Comparison of ENCODE assay signal across 1 cellular context in the genomic region with DNA sequence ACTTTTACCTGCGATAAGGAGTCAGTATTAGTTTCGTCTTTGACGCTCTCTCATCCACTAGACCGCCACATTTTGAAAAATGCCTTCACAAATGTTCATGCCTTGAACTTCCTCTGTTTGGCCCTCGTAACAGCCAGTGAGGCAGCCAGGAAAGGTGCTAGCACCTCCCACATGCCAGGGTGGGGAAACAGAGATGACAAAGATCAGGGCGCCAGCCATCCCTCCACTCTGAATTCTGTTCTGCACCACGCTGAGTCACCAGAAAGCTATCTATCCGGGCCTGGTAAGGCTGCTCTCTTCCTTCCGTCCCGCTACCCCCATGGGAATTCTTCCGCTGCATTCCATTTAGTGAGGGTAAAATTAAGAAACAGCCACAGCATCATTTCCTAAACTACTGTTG.
TF ChIP-seq lines count a peak whose summit lies in the region.

No MANE protein-coding gene starts in this region.

TF ChIP-seq in K562, 482 proteins besides CTCF, POLR2A, EP300 and RAD21 (continued from another document and continues in another):
- TF ChIP-seq, protein P1, sequence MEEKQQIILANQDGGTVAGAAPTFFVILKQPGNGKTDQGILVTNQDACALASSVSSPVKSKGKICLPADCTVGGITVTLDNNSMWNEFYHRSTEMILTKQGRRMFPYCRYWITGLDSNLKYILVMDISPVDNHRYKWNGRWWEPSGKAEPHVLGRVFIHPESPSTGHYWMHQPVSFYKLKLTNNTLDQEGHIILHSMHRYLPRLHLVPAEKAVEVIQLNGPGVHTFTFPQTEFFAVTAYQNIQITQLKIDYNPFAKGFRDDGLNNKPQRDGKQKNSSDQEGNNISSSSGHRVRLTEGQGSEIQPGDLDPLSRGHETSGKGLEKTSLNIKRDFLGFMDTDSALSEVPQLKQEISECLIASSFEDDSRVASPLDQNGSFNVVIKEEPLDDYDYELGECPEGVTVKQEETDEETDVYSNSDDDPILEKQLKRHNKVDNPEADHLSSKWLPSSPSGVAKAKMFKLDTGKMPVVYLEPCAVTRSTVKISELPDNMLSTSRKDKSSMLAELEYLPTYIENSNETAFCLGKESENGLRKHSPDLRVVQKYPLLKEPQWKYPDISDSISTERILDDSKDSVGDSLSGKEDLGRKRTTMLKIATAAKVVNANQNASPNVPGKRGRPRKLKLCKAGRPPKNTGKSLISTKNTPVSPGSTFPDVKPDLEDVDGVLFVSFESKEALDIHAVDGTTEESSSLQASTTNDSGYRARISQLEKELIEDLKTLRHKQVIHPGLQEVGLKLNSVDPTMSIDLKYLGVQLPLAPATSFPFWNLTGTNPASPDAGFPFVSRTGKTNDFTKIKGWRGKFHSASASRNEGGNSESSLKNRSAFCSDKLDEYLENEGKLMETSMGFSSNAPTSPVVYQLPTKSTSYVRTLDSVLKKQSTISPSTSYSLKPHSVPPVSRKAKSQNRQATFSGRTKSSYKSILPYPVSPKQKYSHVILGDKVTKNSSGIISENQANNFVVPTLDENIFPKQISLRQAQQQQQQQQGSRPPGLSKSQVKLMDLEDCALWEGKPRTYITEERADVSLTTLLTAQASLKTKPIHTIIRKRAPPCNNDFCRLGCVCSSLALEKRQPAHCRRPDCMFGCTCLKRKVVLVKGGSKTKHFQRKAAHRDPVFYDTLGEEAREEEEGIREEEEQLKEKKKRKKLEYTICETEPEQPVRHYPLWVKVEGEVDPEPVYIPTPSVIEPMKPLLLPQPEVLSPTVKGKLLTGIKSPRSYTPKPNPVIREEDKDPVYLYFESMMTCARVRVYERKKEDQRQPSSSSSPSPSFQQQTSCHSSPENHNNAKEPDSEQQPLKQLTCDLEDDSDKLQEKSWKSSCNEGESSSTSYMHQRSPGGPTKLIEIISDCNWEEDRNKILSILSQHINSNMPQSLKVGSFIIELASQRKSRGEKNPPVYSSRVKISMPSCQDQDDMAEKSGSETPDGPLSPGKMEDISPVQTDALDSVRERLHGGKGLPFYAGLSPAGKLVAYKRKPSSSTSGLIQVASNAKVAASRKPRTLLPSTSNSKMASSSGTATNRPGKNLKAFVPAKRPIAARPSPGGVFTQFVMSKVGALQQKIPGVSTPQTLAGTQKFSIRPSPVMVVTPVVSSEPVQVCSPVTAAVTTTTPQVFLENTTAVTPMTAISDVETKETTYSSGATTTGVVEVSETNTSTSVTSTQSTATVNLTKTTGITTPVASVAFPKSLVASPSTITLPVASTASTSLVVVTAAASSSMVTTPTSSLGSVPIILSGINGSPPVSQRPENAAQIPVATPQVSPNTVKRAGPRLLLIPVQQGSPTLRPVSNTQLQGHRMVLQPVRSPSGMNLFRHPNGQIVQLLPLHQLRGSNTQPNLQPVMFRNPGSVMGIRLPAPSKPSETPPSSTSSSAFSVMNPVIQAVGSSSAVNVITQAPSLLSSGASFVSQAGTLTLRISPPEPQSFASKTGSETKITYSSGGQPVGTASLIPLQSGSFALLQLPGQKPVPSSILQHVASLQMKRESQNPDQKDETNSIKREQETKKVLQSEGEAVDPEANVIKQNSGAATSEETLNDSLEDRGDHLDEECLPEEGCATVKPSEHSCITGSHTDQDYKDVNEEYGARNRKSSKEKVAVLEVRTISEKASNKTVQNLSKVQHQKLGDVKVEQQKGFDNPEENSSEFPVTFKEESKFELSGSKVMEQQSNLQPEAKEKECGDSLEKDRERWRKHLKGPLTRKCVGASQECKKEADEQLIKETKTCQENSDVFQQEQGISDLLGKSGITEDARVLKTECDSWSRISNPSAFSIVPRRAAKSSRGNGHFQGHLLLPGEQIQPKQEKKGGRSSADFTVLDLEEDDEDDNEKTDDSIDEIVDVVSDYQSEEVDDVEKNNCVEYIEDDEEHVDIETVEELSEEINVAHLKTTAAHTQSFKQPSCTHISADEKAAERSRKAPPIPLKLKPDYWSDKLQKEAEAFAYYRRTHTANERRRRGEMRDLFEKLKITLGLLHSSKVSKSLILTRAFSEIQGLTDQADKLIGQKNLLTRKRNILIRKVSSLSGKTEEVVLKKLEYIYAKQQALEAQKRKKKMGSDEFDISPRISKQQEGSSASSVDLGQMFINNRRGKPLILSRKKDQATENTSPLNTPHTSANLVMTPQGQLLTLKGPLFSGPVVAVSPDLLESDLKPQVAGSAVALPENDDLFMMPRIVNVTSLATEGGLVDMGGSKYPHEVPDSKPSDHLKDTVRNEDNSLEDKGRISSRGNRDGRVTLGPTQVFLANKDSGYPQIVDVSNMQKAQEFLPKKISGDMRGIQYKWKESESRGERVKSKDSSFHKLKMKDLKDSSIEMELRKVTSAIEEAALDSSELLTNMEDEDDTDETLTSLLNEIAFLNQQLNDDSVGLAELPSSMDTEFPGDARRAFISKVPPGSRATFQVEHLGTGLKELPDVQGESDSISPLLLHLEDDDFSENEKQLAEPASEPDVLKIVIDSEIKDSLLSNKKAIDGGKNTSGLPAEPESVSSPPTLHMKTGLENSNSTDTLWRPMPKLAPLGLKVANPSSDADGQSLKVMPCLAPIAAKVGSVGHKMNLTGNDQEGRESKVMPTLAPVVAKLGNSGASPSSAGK (IDR thresholded peaks at IDR 0.05) = no peak
- peak; percentile 32; the same call in 1 of the 2 replicates for TF ChIP-seq C11orf30 (IDR thresholded peaks at IDR 0.05; ENCODE audit: low read depth)
- TF ChIP-seq ZC3H8 (IDR thresholded peaks at IDR 0.05) = no peak
- TF ChIP-seq, protein P2, sequence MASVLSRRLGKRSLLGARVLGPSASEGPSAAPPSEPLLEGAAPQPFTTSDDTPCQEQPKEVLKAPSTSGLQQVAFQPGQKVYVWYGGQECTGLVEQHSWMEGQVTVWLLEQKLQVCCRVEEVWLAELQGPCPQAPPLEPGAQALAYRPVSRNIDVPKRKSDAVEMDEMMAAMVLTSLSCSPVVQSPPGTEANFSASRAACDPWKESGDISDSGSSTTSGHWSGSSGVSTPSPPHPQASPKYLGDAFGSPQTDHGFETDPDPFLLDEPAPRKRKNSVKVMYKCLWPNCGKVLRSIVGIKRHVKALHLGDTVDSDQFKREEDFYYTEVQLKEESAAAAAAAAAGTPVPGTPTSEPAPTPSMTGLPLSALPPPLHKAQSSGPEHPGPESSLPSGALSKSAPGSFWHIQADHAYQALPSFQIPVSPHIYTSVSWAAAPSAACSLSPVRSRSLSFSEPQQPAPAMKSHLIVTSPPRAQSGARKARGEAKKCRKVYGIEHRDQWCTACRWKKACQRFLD (CRISPR knock-in tag; IDR thresholded peaks at IDR 0.05) = no peak
- TF ChIP-seq MTA3 (IDR thresholded peaks at IDR 0.05; ENCODE audit: borderline replicate concordance) = no peak
- TF ChIP-seq, protein P3, sequence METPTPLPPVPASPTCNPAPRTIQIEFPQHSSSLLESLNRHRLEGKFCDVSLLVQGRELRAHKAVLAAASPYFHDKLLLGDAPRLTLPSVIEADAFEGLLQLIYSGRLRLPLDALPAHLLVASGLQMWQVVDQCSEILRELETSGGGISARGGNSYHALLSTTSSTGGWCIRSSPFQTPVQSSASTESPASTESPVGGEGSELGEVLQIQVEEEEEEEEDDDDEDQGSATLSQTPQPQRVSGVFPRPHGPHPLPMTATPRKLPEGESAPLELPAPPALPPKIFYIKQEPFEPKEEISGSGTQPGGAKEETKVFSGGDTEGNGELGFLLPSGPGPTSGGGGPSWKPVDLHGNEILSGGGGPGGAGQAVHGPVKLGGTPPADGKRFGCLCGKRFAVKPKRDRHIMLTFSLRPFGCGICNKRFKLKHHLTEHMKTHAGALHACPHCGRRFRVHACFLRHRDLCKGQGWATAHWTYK (CRISPR knock-in tag; IDR thresholded peaks at IDR 0.05) = no peak
- TF ChIP-seq, protein P4, sequence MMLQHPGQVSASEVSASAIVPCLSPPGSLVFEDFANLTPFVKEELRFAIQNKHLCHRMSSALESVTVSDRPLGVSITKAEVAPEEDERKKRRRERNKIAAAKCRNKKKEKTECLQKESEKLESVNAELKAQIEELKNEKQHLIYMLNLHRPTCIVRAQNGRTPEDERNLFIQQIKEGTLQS (IDR thresholded peaks at IDR 0.05) = peak; percentile 40; the same call in 1 of the 2 replicates
- TF ChIP-seq, protein P4 (CRISPR knock-in tag; conservative IDR thresholded peaks at IDR 0.05) = no peak
- no peak for TF ChIP-seq NFIC (IDR thresholded peaks at IDR 0.05)
- TF ChIP-seq, protein P5, sequence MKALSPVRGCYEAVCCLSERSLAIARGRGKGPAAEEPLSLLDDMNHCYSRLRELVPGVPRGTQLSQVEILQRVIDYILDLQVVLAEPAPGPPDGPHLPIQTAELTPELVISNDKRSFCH (CRISPR knock-in tag; IDR thresholded peaks at IDR 0.05) = no peak
- TF ChIP-seq, protein P5 (tag; IDR thresholded peaks at IDR 0.05) = no peak
- TF ChIP-seq CTBP1 (IDR thresholded peaks at IDR 0.05; ENCODE audit: borderline replicate concordance) = peak; percentile 48; the same call in 1 of the 2 replicates
- TF ChIP-seq, protein P6, sequence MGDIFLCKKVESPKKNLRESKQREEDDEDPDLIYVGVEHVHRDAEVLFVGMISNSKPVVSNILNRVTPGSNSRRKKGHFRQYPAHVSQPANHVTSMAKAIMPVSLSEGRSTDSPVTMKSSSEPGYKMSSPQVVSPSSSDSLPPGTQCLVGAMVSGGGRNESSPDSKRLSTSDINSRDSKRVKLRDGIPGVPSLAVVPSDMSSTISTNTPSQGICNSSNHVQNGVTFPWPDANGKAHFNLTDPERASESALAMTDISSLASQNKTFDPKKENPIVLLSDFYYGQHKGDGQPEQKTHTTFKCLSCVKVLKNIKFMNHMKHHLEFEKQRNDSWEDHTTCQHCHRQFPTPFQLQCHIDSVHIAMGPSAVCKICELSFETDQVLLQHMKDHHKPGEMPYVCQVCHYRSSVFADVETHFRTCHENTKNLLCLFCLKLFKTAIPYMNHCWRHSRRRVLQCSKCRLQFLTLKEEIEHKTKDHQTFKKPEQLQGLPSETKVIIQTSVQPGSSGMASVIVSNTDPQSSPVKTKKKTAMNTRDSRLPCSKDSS (IDR thresholded peaks at IDR 0.05; ENCODE audit: low read depth, partially characterized antibody) = no peak
- TF ChIP-seq ZNF175 (CRISPR knock-in tag; IDR thresholded peaks at IDR 0.05; ENCODE audit: low read depth) = no peak
- no peak for TF ChIP-seq PYGO2 (tag; IDR thresholded peaks at IDR 0.05)
- TF ChIP-seq L3MBTL2 (IDR thresholded peaks at IDR 0.05) = peak; percentile 39; the same call in 1 of the 2 replicates
- TF ChIP-seq, protein P7, sequence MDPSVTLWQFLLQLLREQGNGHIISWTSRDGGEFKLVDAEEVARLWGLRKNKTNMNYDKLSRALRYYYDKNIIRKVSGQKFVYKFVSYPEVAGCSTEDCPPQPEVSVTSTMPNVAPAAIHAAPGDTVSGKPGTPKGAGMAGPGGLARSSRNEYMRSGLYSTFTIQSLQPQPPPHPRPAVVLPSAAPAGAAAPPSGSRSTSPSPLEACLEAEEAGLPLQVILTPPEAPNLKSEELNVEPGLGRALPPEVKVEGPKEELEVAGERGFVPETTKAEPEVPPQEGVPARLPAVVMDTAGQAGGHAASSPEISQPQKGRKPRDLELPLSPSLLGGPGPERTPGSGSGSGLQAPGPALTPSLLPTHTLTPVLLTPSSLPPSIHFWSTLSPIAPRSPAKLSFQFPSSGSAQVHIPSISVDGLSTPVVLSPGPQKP (CRISPR knock-in tag; IDR thresholded peaks at IDR 0.05) = no peak
- no peak for TF ChIP-seq EZH2 (IDR thresholded peaks at IDR 0.05; ENCODE audit: borderline replicate concordance, low read depth, low read length)
- TF ChIP-seq ZNF764 (CRISPR knock-in tag; IDR thresholded peaks at IDR 0.05; ENCODE audit: low read depth) = no peak
- TF ChIP-seq ZNF785 (CRISPR knock-in tag; IDR thresholded peaks at IDR 0.05) = no peak
- TF ChIP-seq, protein P8, sequence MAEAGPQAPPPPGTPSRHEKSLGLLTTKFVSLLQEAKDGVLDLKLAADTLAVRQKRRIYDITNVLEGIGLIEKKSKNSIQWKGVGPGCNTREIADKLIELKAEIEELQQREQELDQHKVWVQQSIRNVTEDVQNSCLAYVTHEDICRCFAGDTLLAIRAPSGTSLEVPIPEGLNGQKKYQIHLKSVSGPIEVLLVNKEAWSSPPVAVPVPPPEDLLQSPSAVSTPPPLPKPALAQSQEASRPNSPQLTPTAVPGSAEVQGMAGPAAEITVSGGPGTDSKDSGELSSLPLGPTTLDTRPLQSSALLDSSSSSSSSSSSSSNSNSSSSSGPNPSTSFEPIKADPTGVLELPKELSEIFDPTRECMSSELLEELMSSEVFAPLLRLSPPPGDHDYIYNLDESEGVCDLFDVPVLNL (CRISPR knock-in tag; IDR thresholded peaks at IDR 0.05; ENCODE audit: low read depth) = no peak
- no peak for TF ChIP-seq ZNF12 (CRISPR knock-in tag; IDR thresholded peaks at IDR 0.05)
- peak; percentile 31; the same call in 1 of the 2 replicates for TF ChIP-seq NFE2 (IDR thresholded peaks at IDR 0.05; ENCODE audit: low read depth)
- TF ChIP-seq KLF6 (CRISPR knock-in tag; IDR thresholded peaks at IDR 0.05; ENCODE audit: borderline replicate concordance) = no peak
- no peak for TF ChIP-seq ETV5 (CRISPR knock-in tag; IDR thresholded peaks at IDR 0.05; ENCODE audit: low read depth)
- no peak for TF ChIP-seq TRIM24 (IDR thresholded peaks at IDR 0.05)
- no peak for TF ChIP-seq MYNN (IDR thresholded peaks at IDR 0.05)
- no peak for TF ChIP-seq MYNN (CRISPR knock-in tag; IDR thresholded peaks at IDR 0.05)
- TF ChIP-seq, protein P9, sequence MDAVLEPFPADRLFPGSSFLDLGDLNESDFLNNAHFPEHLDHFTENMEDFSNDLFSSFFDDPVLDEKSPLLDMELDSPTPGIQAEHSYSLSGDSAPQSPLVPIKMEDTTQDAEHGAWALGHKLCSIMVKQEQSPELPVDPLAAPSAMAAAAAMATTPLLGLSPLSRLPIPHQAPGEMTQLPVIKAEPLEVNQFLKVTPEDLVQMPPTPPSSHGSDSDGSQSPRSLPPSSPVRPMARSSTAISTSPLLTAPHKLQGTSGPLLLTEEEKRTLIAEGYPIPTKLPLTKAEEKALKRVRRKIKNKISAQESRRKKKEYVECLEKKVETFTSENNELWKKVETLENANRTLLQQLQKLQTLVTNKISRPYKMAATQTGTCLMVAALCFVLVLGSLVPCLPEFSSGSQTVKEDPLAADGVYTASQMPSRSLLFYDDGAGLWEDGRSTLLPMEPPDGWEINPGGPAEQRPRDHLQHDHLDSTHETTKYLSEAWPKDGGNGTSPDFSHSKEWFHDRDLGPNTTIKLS (IDR thresholded peaks at IDR 0.05; ENCODE audit: borderline replicate concordance, low read depth) = no peak
- TF ChIP-seq RCOR1 (IDR thresholded peaks at IDR 0.05; ENCODE audit: borderline replicate concordance in 1 of 2, low read depth in 2 of 2, low read length in 2 of 2) = peak in 1 of 2 experiments; percentile 6; a peak in 1 of 4 replicates
- no peak for TF ChIP-seq ZBED1 (IDR thresholded peaks at IDR 0.05)
- TF ChIP-seq NR4A1 (CRISPR knock-in tag; IDR thresholded peaks at IDR 0.05) = no peak
- TF ChIP-seq NR4A1 (tag; IDR thresholded peaks at IDR 0.05) = no peak
- TF ChIP-seq, protein P10, sequence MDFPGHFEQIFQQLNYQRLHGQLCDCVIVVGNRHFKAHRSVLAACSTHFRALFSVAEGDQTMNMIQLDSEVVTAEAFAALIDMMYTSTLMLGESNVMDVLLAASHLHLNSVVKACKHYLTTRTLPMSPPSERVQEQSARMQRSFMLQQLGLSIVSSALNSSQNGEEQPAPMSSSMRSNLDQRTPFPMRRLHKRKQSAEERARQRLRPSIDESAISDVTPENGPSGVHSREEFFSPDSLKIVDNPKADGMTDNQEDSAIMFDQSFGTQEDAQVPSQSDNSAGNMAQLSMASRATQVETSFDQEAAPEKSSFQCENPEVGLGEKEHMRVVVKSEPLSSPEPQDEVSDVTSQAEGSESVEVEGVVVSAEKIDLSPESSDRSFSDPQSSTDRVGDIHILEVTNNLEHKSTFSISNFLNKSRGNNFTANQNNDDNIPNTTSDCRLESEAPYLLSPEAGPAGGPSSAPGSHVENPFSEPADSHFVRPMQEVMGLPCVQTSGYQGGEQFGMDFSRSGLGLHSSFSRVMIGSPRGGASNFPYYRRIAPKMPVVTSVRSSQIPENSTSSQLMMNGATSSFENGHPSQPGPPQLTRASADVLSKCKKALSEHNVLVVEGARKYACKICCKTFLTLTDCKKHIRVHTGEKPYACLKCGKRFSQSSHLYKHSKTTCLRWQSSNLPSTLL (IDR thresholded peaks at IDR 0.05) = no peak
